29 cellular contexts compared by ENCODE assay signal in the genomic region with DNA sequence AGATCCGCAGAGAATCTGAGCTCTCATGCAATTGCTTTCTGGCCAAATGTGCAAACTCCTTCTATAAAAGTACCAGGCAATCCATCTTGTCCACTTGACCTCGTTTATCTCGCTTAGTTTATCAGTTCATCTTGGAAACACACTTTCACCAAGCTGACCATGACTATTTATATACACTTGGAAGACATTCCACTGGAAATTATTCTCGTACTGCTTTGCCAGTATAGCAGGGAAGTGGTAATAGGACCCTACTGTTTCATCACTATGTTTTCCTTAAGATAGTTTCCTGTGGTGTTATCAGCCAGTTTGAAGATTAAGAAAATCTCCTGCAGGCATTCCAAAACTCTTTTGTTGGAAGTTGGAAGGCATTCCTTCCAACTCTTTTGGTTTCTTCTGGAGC.
A peak's percentile ranks its signal among the peaks of the same experiment; 100 is the strongest.
DNase-seq lines count a peak whose midpoint lies in the region; ATAC-seq, FAIRE-seq and TF ChIP-seq lines count a peak whose summit lies in the region.
"Had no signal": no experiment of that assay in that cellular context is flagged by ENCODE, and none has a peak within 500 bp of the region (broad histone marks: within the 10 kb centered on the region; RNA-seq: fewer than 3 reads in every experiment).

No MANE protein-coding gene starts in this region.

- H3K4me3 ChIP-seq in heart left ventricle (no peak overlapping the region), aorta (ENCODE audit: low read length in 2 of 2) (no peak overlapping the region), SJCRH30 (no peak overlapping the region)
- H3K4me3 ChIP-seq: breast epithelium, GM12878, heart right ventricle, K562, lung, PC-9, prostate gland, SJSA1 had no signal

- ATAC-seq in left cardiac atrium (peak; percentile 26 to 34), heart left ventricle (no peak), aorta (ENCODE audit: low FRiP score) (peak; percentile 58)
- ATAC-seq: activated CD4-positive, CD25-positive, alpha-beta regulatory T cell treated with anti-CD3 and anti-CD28 coated beads, Interleukin-2, amount 50 U/mL, for 24 hours; activated T-cell treated with anti-CD3 and anti-CD28 coated beads, Interleukin-2, amount 50 U/mL, for 4 hours; esophagus mucosa; GM12878; HCT116; K562; naive thymus-derived CD4-positive, alpha-beta T cell had no signal

- intact Hi-C loops in left cardiac atrium (cut with DNase I) (no loop called here), heart left ventricle (cut with DNase I) (no loop called here), aorta (cut with DNase I) (loop anchor here (2.0 to 10.0 kb wide), 7 partner anchors 46 to 308 kb away; a partner anchor contains a TSS)

- no peak for TF ChIP-seq POLR2A in heart left ventricle (IDR thresholded peaks at IDR 0.05)

- no peaks in the 10 kb centered on the region for H3K36me3 ChIP-seq in heart left ventricle
- no peaks in the 10 kb centered on the region for H3K36me3 ChIP-seq in aorta (ENCODE audit: control insufficient read depth in 1 of 2, insufficient read depth in 2 of 2, low read length in 1 of 2)
- H3K36me3 ChIP-seq in SJCRH30, result no peaks in the 10 kb centered on the region
- H3K36me3 ChIP-seq: breast epithelium, heart right ventricle, prostate gland, SJSA1 had no signal

- H3K27ac ChIP-seq in heart left ventricle, result no peak overlapping the region
- peak overlapping the region in 1 of 2 donors; percentile 80 for H3K27ac ChIP-seq in aorta (ENCODE audit: low read depth in 1 of 2, low read length in 2 of 2)
- H3K27ac ChIP-seq in SJCRH30, result no peak overlapping the region
- H3K27ac ChIP-seq: breast epithelium, heart right ventricle, PC-9, prostate gland, SJSA1 had no signal

- H3K27me3 ChIP-seq in heart left ventricle (no peaks in the 10 kb centered on the region), aorta (ENCODE audit: control insufficient read depth in 1 of 2, insufficient read depth in 2 of 2, low read length in 1 of 2) (no peaks in the 10 kb centered on the region), SJCRH30 (no peaks in the 10 kb centered on the region)
- H3K27me3 ChIP-seq: breast epithelium, SJSA1 had no signal

- H3K9me3 ChIP-seq in heart left ventricle (peaks cover 0 to 2% (median 0%) of the 10 kb centered on the region in 12 donors), aorta (ENCODE audit: control insufficient read depth, low read length) (no peaks in the 10 kb centered on the region), SJCRH30 (replicated peaks) (no peaks in the 10 kb centered on the region)
- H3K9me3 ChIP-seq: breast epithelium, heart right ventricle, prostate gland, SJSA1 had no signal

- H3K4me1 ChIP-seq in heart left ventricle (peaks cover 0 to 8% (median 0%) of the 10 kb centered on the region in 12 donors), aorta (ENCODE audit: control insufficient read depth in 1 of 2, insufficient read depth in 2 of 2, low read length in 2 of 2) (peaks cover 5 to 7% of the 10 kb centered on the region in 2 donors), SJCRH30 (no peaks in the 10 kb centered on the region)
- H3K4me1 ChIP-seq: breast epithelium, prostate gland had no signal

- no peak for TF ChIP-seq CTCF in heart left ventricle (IDR thresholded peaks at IDR 0.05)

- 24 to 29% (median 26%) methylated on average over 4 of the region's 4 CpGs for WGBS in heart left ventricle, 4 donors
- 1 to 3% methylated on average over 4 of the region's 4 CpGs for WGBS in aorta, 2 donors

- FAIRE-seq in GM19239 (lab: Jason Lieb, UNC), result no peak
- FAIRE-seq: GM12878, K562, small intestine had no signal

- no peak for DNase-seq in left cardiac atrium
- no peak for DNase-seq in heart left ventricle
- peak; percentile 16 for DNase-seq in astrocyte of the hippocampus (ENCODE audit: low read depth, low spot score)
- peak; percentile 65 for DNase-seq in iris pigment epithelial cell (ENCODE audit: low read depth)
- DNase-seq in aorta, result no peak
- no peak for DNase-seq in SJCRH30
- no peak for DNase-seq in GM19239 (ENCODE audit: insufficient read length, low spot score)
- no peak for DNase-seq in T1000 (lab: John Stamatoyannopoulos, UW)
- DNase-seq: 8988T; activated naive CD4-positive, alpha-beta T cell treated with anti-CD3 and anti-CD28 coated beads, Interleukin-2, amount 10 ng/mL, durations not matched to agents 7 days and 5 days; activated T-cell treated with anti-CD3 and anti-CD28 coated beads, Interleukin-2, amount 50 U/mL, for 4 hours; DMS 273 treated with DMSO at 0.1 percent for 48 hours; GF-D8; naive thymus-derived CD4-positive, alpha-beta T cell; NCI-H1694; NCI-H2227 treated with DMSO at 0.1 percent for 48 hours; PC-9; small intestine; stimulated activated CD4-positive, alpha-beta T cell treated with anti-CD3 and anti-CD28 coated beads, Interleukin-4, amount 100 ng/mL, for 24 hours had no signal

Comparison
In these comparisons a context has a peak if more than half of its experiments do, and no peak if none do; other contexts are left out.
1. ATAC-seq: peak in left cardiac atrium (2 of 2) and aorta (single experiment); none in heart left ventricle (0 of 4).
2. DNase-seq: peak in astrocyte of the hippocampus (single experiment) and iris pigment epithelial cell (single experiment); none in left cardiac atrium (single experiment), heart left ventricle (0 of 5), aorta (0 of 2), SJCRH30 (0 of 2), GM19239 (single experiment) and T1000 (single experiment).
3. intact Hi-C loops: an anchor here in aorta (2.0 to 10.0 kb wide); none called in left cardiac atrium and heart left ventricle.